27 cellular contexts compared by ENCODE assay signal in the genomic region with DNA sequence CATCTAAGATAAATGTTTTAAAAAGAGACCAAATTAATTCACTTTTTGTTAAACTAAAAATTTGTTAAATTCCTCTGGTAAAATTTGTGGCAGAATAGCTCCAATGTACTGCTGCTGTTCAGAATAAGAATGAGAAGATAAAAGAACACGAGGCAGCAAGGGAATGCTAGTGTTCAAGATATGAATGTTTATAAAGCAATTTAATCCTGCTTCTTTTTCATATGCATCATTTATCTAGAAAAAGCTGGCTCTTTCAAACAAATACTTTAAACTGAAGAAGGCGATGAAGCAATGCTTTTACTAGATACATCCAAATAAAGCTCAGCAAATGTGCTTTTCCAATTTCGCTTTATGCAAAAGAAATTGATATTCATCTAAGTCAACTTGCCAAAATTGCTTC.
"Had no signal": no experiment of that assay in that cellular context is flagged by ENCODE, and none has a peak within 500 bp of the region (broad histone marks: within the 10 kb centered on the region; RNA-seq: fewer than 3 reads in every experiment).

No MANE protein-coding gene starts in this region.

- ATAC-seq: stimulated activated effector memory CD8-positive, alpha-beta T cell treated with anti-CD3 and anti-CD28 coated beads, Interleukin-12 subunit alpha, Interleukin-12 subunit beta, amount 100 ng/mL, for 72 hours; stimulated activated memory B cell treated with anti-CD40 and anti-IgM and Interleukin-4, amounts not matched to agents 10 μg/mL and 1 μg/mL and 100 μg/mL, for 72 hours; stimulated activated naive B cell treated with anti-CD40 and anti-IgM and Interleukin-4, amounts not matched to agents 10 μg/mL and 1 μg/mL and 100 μg/mL, for 72 hours; stimulated activated naive CD8-positive, alpha-beta T cell treated with anti-CD3 and anti-CD28 coated beads, Interleukin-15, amount 100 ng/mL, for 72 hours; stimulated activated naive CD8-positive, alpha-beta T cell treated with anti-CD3 and anti-CD28 coated beads, Interleukin-15, Interleukin-2, amounts not matched to agents 100 U/mL and 50 U/mL, for 24 hours; upper lobe of right lung had no signal

- H3K36me3 ChIP-seq: stomach, suprapubic skin, thoracic aorta, thyroid gland, tibial artery, tibial nerve, transverse colon, upper lobe of left lung, upper lobe of right lung, uterus, vagina had no signal

- H3K27me3 ChIP-seq: stomach, suprapubic skin, testis, thyroid gland, tibial artery, tibial nerve, transverse colon, upper lobe of left lung, upper lobe of right lung, uterus, vagina had no signal

- H3K4me3 ChIP-seq: stomach, suprapubic skin, testis, thoracic aorta, thyroid gland, tibial artery, tibial nerve, transverse colon, upper lobe of left lung, upper lobe of right lung, uterus, vagina had no signal

- DNase-seq: stimulated activated CD4-positive, alpha-beta T cell treated with anti-CD3 and anti-CD28 coated beads, Interleukin-2, amount 100 ng/mL, for 48 hours; stimulated activated CD4-positive, alpha-beta T cell treated with anti-CD3 and anti-CD28 coated beads, Interleukin-4, amount 100 ng/mL, for 1 hour; stimulated activated CD4-positive, alpha-beta T cell treated with anti-CD3 and anti-CD28 coated beads, Interleukin-4, amount 100 ng/mL, for 24 hours; stimulated activated CD4-positive, alpha-beta T cell treated with anti-CD3 and anti-CD28 coated beads, Interleukin-4, amount 100 ng/mL, for 4 hours; stimulated activated CD8-positive, alpha-beta memory T cell treated with anti-CD3 and anti-CD28 coated beads, Interleukin-4, amount 100 ng/mL, for 48 hours; stimulated activated naive B cell treated with anti-CD40 and anti-IgM and Interleukin-4, amounts not matched to agents 10 μg/mL and 1 μg/mL and 100 μg/mL, for 72 hours; stimulated activated naive CD4-positive, alpha-beta T cell; stimulated activated naive CD4-positive, alpha-beta T cell treated with Interleukin-2 at 50 U/mL for 16 hours; stimulated activated naive CD8-positive, alpha-beta T cell treated with anti-CD3 and anti-CD28 coated beads, Interleukin-15, amount 100 ng/mL, for 72 hours; stimulated activated naive CD8-positive, alpha-beta T cell treated with anti-CD3 and anti-CD28 coated beads, Interleukin-15, Interleukin-2, amounts not matched to agents 100 U/mL and 50 U/mL, for 24 hours; stomach; substantia nigra; testis; thyroid gland; tibial artery; transverse colon; trophoblast cell; upper lobe of left lung; upper lobe of right lung; uterus had no signal

- H3K27ac ChIP-seq: stomach, suprapubic skin, testis, thoracic aorta, thyroid gland, tibial artery, tibial nerve, transverse colon, upper lobe of left lung, upper lobe of right lung, uterus, vagina had no signal

- H3K4me1 ChIP-seq: suprapubic skin, testis, thyroid gland, tibial artery, upper lobe of left lung, upper lobe of right lung, uterus, vagina had no signal

- H3K9me3 ChIP-seq: stomach, suprapubic skin, testis, thoracic aorta, thyroid gland, tibial artery, tibial nerve, transverse colon, upper lobe of left lung, upper lobe of right lung, uterus, vagina had no signal

- FAIRE-seq: urothelium cell line had no signal
